ENCODE assay signal across 27 cellular contexts in the genomic region with DNA sequence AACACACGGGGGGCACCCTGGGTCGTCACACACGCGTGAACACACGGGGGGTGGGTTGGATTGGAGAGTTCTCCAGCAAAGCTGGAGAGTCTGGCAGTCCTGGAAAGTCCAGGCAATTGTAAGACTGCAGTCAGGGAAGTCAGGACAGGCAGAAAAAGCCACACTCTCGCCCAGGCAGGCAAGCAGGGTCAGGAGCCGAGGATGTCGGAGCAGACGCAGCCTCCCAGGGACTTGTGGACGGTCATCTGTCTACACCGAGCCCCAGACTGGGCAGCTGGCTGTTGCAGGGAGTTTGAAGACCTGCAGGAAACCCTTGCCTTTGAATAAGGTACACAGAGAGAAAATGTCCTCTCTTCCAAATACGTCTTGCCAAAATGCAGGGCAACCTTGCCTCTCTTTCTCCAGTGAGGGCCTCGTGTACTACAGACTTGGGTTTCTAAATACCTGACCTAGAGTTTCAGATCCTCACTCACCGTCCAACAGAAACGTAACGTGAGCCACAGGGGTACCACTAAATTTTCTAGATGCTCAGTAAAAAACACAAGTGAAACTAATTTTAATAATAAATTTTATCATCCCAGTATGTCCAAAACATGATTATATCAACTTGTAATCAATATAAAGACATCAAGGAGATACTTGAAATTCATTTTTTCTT.
DNase-seq lines count a peak whose midpoint lies in the region; ATAC-seq, FAIRE-seq and TF ChIP-seq lines count a peak whose summit lies in the region.
"Had no signal": no experiment of that assay in that cellular context is flagged by ENCODE, and none has a peak within 500 bp of the region (broad histone marks: within the 10 kb centered on the region; RNA-seq: fewer than 3 reads in every experiment).

No MANE protein-coding gene starts in this region.

- no peak overlapping the region for H3K27ac ChIP-seq in tibial nerve
- H3K27ac ChIP-seq: SJSA1 had no signal

- no peak overlapping the region for H3K4me3 Mint-ChIP-seq in stimulated activated memory B cell treated with anti-CD40 and anti-IgM and Interleukin-4, amounts not matched to agents 10 μg/mL and 1 μg/mL and 100 μg/mL, for 72 hours
- H3K4me3 Mint-ChIP-seq: CD8-positive, alpha-beta T cell had no signal

- H3K4me1 ChIP-seq in tibial nerve = no peaks in the 10 kb centered on the region
- H3K4me1 ChIP-seq: Caco-2, SJSA1 had no signal

- H3K36me3 ChIP-seq in tibial nerve = no peaks in the 10 kb centered on the region
- H3K36me3 ChIP-seq: SJSA1 had no signal

- no peaks in the 10 kb centered on the region for H3K27me3 ChIP-seq in tibial nerve

- DNase-seq in GM12891 (ENCODE audit: insufficient read length, low spot score) (no peak), RPMI8226 (peak; percentile 53), mesenteric fat pad (ENCODE audit: low spot score) (peak; percentile 78), globus pallidus (ENCODE audit: low spot score) (no peak), tibial nerve (ENCODE audit: low spot score in 2 of 2) (no peak)
- DNase-seq: C1 segment of cervical spinal cord; Caco-2; CD8-positive, alpha-beta T cell; DMS 273 treated with DMSO at 0.1 percent for 48 hours; DMS79; EL; GDM1; H7; NCI-H1048; NCI-H1417; NCI-H187; NCI-H2081 treated with DMSO at 0.1 percent for 48 hours; NCI-H2171; NCI-H226; NCI-H510A; NCI-H774; NK-92 treated with Interleukin-12 subunit alpha and Interleukin-12 subunit beta, amount 100 ng/mL, for 24 hours; PC-3; Right ventricle myocardium superior had no signal

- no peaks in the 10 kb centered on the region for H3K9me3 Mint-ChIP-seq in stimulated activated memory B cell treated with anti-CD40 and anti-IgM and Interleukin-4, amounts not matched to agents 10 μg/mL and 1 μg/mL and 100 μg/mL, for 72 hours
- H3K9me3 Mint-ChIP-seq: CD8-positive, alpha-beta T cell had no signal

- ATAC-seq in stimulated activated memory B cell treated with anti-CD40 and anti-IgM and Interleukin-4, amounts not matched to agents 10 μg/mL and 1 μg/mL and 100 μg/mL, for 72 hours = peak; percentile 47
- ATAC-seq in SK-N-SH treated with all-trans-retinoic acid at 6 μM for 48 hours = no peak
- ATAC-seq: CD8-positive, alpha-beta T cell; PC-3 had no signal

- FAIRE-seq in GM12891 (lab: Jason Lieb, UNC) = no peak

- WGBS in tibial nerve, 2 donors = 51 to 67% methylated on average over 15 of the region's 16 CpGs

- no peak for TF ChIP-seq CTCF in tibial nerve (IDR thresholded peaks at IDR 0.05)

- H3K4me3 ChIP-seq in tibial nerve = no peak overlapping the region
- H3K4me3 ChIP-seq: SJSA1 had no signal

- no peak for TF ChIP-seq EP300 in tibial nerve (IDR thresholded peaks at IDR 0.05)

- H3K27ac Mint-ChIP-seq in stimulated activated memory B cell treated with anti-CD40 and anti-IgM and Interleukin-4, amounts not matched to agents 10 μg/mL and 1 μg/mL and 100 μg/mL, for 72 hours = no peak overlapping the region
- H3K27ac Mint-ChIP-seq: CD8-positive, alpha-beta T cell had no signal

- no peak for TF ChIP-seq POLR2A in GM12891 (IDR thresholded peaks at IDR 0.05; ENCODE audit: low read depth, low read length)
- no peak for TF ChIP-seq POLR2A in tibial nerve (IDR thresholded peaks at IDR 0.05)

- no peaks in the 10 kb centered on the region for H3K9me3 ChIP-seq in tibial nerve
- H3K9me3 ChIP-seq: Caco-2, SJSA1 had no signal

- H3K27me3 Mint-ChIP-seq in stimulated activated memory B cell treated with anti-CD40 and anti-IgM and Interleukin-4, amounts not matched to agents 10 μg/mL and 1 μg/mL and 100 μg/mL, for 72 hours = peaks cover 44% of the 10 kb centered on the region

- peaks cover 14% of the 10 kb centered on the region for H3K4me1 Mint-ChIP-seq in stimulated activated memory B cell treated with anti-CD40 and anti-IgM and Interleukin-4, amounts not matched to agents 10 μg/mL and 1 μg/mL and 100 μg/mL, for 72 hours

- H3K36me3 Mint-ChIP-seq in stimulated activated memory B cell treated with anti-CD40 and anti-IgM and Interleukin-4, amounts not matched to agents 10 μg/mL and 1 μg/mL and 100 μg/mL, for 72 hours = no peaks in the 10 kb centered on the region
- H3K36me3 Mint-ChIP-seq: CD8-positive, alpha-beta T cell had no signal

TF ChIP-seq in GM12891, 5 proteins besides CTCF, POLR2A, EP300 and RAD21:
- peak; percentile 58; the same call in 1 of the 2 replicates for TF ChIP-seq SPI1 (IDR thresholded peaks at IDR 0.05; ENCODE audit: low read depth, low read length)
- no peak for TF ChIP-seq TAF1 (IDR thresholded peaks at IDR 0.05; ENCODE audit: low read depth, low read length)

TF ChIP-seq in SK-N-SH treated with all-trans-retinoic acid at 6 μM for 48 hours, 23 proteins besides CTCF, POLR2A, EP300 and RAD21:
- TF ChIP-seq, protein P1, sequence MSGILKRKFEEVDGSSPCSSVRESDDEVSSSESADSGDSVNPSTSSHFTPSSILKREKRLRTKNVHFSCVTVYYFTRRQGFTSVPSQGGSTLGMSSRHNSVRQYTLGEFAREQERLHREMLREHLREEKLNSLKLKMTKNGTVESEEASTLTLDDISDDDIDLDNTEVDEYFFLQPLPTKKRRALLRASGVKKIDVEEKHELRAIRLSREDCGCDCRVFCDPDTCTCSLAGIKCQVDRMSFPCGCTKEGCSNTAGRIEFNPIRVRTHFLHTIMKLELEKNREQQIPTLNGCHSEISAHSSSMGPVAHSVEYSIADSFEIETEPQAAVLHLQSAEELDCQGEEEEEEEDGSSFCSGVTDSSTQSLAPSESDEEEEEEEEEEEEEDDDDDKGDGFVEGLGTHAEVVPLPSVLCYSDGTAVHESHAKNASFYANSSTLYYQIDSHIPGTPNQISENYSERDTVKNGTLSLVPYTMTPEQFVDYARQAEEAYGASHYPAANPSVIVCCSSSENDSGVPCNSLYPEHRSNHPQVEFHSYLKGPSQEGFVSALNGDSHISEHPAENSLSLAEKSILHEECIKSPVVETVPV (CRISPR knock-in tag; IDR thresholded peaks at IDR 0.05) = no peak
- TF ChIP-seq TSHZ2 (CRISPR knock-in tag; IDR thresholded peaks at IDR 0.05) (no peak), ZFP3 (CRISPR knock-in tag; IDR thresholded peaks at IDR 0.05) (no peak), ZNF70 (CRISPR knock-in tag; IDR thresholded peaks at IDR 0.05) (no peak), POU6F1 (CRISPR knock-in tag; IDR thresholded peaks at IDR 0.05; ENCODE audit: borderline replicate concordance, low read depth) (no peak), ZNF8 (CRISPR knock-in tag; IDR thresholded peaks at IDR 0.05) (no peak), SNAI2 (CRISPR knock-in tag; IDR thresholded peaks at IDR 0.05) (no peak), ZNF565 (CRISPR knock-in tag; conservative IDR thresholded peaks at IDR 0.05; ENCODE audit: low read depth) (no peak)
- TF ChIP-seq, protein P2, sequence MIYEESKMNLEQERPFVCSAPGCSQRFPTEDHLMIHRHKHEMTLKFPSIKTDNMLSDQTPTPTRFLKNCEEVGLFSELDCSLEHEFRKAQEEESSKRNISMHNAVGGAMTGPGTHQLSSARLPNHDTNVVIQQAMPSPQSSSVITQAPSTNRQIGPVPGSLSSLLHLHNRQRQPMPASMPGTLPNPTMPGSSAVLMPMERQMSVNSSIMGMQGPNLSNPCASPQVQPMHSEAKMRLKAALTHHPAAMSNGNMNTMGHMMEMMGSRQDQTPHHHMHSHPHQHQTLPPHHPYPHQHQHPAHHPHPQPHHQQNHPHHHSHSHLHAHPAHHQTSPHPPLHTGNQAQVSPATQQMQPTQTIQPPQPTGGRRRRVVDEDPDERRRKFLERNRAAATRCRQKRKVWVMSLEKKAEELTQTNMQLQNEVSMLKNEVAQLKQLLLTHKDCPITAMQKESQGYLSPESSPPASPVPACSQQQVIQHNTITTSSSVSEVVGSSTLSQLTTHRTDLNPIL (CRISPR knock-in tag; IDR thresholded peaks at IDR 0.05; ENCODE audit: low read depth) = no peak

Comparison
In these comparisons a context has a peak if more than half of its experiments do, and no peak if none do; other contexts are left out.
1. DNase-seq: peak in RPMI8226 (single experiment) and mesenteric fat pad (single experiment); none in GM12891 (single experiment), globus pallidus (single experiment) and tibial nerve (0 of 2).